Comparison of ENCODE assay signal across 15 cellular contexts in genomic region chr9:91824591-91825339, GRCh38.
A peak's percentile ranks its signal among the peaks of the same experiment; 100 is the strongest.
DNase-seq lines count a peak whose midpoint lies in the region; ATAC-seq and TF ChIP-seq lines count a peak whose summit lies in the region.
"Had no signal": no experiment of that assay in that cellular context is flagged by ENCODE, and none has a peak within 500 bp of the region (broad histone marks: within the 10 kb centered on the region; RNA-seq: fewer than 3 reads in every experiment).

No MANE protein-coding gene starts in this region.

- intact Hi-C loops in body of pancreas (cut with DNase I), result no loop called here
- intact Hi-C loops in cardiac septum (cut with DNase I), result no loop called here
- intact Hi-C loops in ovary (cut with DNase I), result no loop called here

- CTCF ChIA-PET in GM10248 (lab: Yijun Ruan, JAX), result no interaction called here

- no peak overlapping the region for H3K9ac ChIP-seq in Karpas-422 (ENCODE audit: low read length)

- H3K4me1 ChIP-seq in body of pancreas, result no peaks in the 10 kb centered on the region
- peaks cover 16% of the 10 kb centered on the region for H3K4me1 ChIP-seq in ovary (ENCODE audit: insufficient read depth)
- H3K4me1 ChIP-seq in Karpas-422 (ENCODE audit: low read length), result no peaks in the 10 kb centered on the region

- no peaks in the 10 kb centered on the region for H4K20me1 ChIP-seq in Karpas-422 (ENCODE audit: insufficient read depth, low read depth, low read length)

- peak; percentile 53 for ATAC-seq in body of pancreas
- ATAC-seq: GM12878 had no signal

- DNase-seq in AG10803 (ENCODE audit: low read depth) (peak; percentile 88), body of pancreas (peak in 2 of 4 donors; percentile 13 to 15), cardiac septum (ENCODE audit: low spot score) (peak; percentile 50), ovary (peak in 2 of 5 donors; percentile 35 to 56), GM10248 (ENCODE audit: extremely low spot score) (no peak), KG1 (lab: John Stamatoyannopoulos, UW) (no peak), KBM-7 (no peak), Karpas-422 (no peak)
- DNase-seq: activated naive CD4-positive, alpha-beta T cell treated with anti-CD3 and anti-CD28 coated beads, Interleukin-2, amount 10 ng/mL, durations not matched to agents 7 days and 5 days; DMS153; immature natural killer cell; Kasumi-1; NCI-H1930 had no signal

- TF ChIP-seq CTCF in AG10803 (conservative IDR thresholded peaks at IDR 0.05; ENCODE audit: low read length) (no peak), body of pancreas (IDR thresholded peaks at IDR 0.05) (no peak), ovary (IDR thresholded peaks at IDR 0.05) (no peak), GM10248 (IDR thresholded peaks at IDR 0.05; ENCODE audit: control extremely low read depth, extremely low read depth, low read depth, missing control alignments) (no peak)

- H2AFZ ChIP-seq in Karpas-422 (ENCODE audit: low read length), result no peak overlapping the region

- no peaks in the 10 kb centered on the region for H3K27me3 ChIP-seq in body of pancreas
- no peaks in the 10 kb centered on the region for H3K27me3 ChIP-seq in ovary
- no peaks in the 10 kb centered on the region for H3K27me3 ChIP-seq in Karpas-422 (ENCODE audit: low read length)
- H3K27me3 ChIP-seq: thyroid gland had no signal

- H3K4me3 ChIP-seq in AG10803 (ENCODE audit: low read length) (peak overlapping the region; percentile 31), body of pancreas (no peak overlapping the region), ovary (peak overlapping the region; percentile 14), Karpas-422 (ENCODE audit: low read length) (no peak overlapping the region)
- H3K4me3 ChIP-seq: GM12878, thyroid gland had no signal

- in situ Hi-C loops in KBM-7 (cut with MboI; ENCODE audit: low pct_unique_long_range_greater_than_20kb, low sequenced_read_pairs), result no loop called here

- H3K4me2 ChIP-seq in Karpas-422 (ENCODE audit: low read depth, low read length, poor library complexity, severe bottlenecking), result no peak overlapping the region

- no peaks in the 10 kb centered on the region for H3K36me3 ChIP-seq in body of pancreas (replicated peaks in 1 of 2; ENCODE audit: insufficient read depth in 1 of 2, low read depth in 2 of 2)
- no peaks in the 10 kb centered on the region for H3K36me3 ChIP-seq in ovary
- no peaks in the 10 kb centered on the region for H3K36me3 ChIP-seq in Karpas-422 (ENCODE audit: insufficient read depth, low read length)
- H3K36me3 ChIP-seq: thyroid gland had no signal

- WGBS in body of pancreas, 2 donors, result 68 to 73% methylated on average over 10 to 19 of the region's 19 CpGs
- WGBS in ovary, 3 donors, result 33 to 55% (median 50%) methylated on average over 19 of the region's 19 CpGs

- H3K9me3 ChIP-seq in body of pancreas (no peaks in the 10 kb centered on the region), ovary (no peaks in the 10 kb centered on the region), Karpas-422 (ENCODE audit: low read length) (no peaks in the 10 kb centered on the region)
- H3K9me3 ChIP-seq: thyroid gland had no signal

- H3K9me2 ChIP-seq in Karpas-422 (replicated peaks; ENCODE audit: insufficient read depth, low read length), result no peaks in the 10 kb centered on the region

- H3K27ac ChIP-seq in body of pancreas (no peak overlapping the region), ovary (peak overlapping the region in 1 of 2 donors; percentile 11), Karpas-422 (ENCODE audit: low read length) (no peak overlapping the region)
- H3K27ac ChIP-seq: thyroid gland had no signal

- no peaks in the 10 kb centered on the region for H3K79me2 ChIP-seq in Karpas-422 (ENCODE audit: low read length)

- POLR2A ChIA-PET in GM10248 (lab: Yijun Ruan, JAX), result no interaction called here

- no peak for TF ChIP-seq EP300 in ovary (IDR thresholded peaks at IDR 0.05)

- TF ChIP-seq POLR2A in body of pancreas (IDR thresholded peaks at IDR 0.05) (no peak), ovary (IDR thresholded peaks at IDR 0.05) (no peak)

Comparison
In these comparisons a context has a peak if more than half of its experiments do, and no peak if none do; other contexts are left out.
1. DNase-seq: peak in AG10803 (single experiment) and cardiac septum (single experiment); none in GM10248 (single experiment), KG1 (single experiment), KBM-7 (single experiment) and Karpas-422 (single experiment).
2. H3K4me3 ChIP-seq: peak in AG10803 (single experiment) and ovary (single experiment); none in body of pancreas (0 of 2) and Karpas-422 (single experiment).